23 cellular contexts compared by ENCODE assay signal in genomic region chr17:64001091-64001579, GRCh38. TPM values are rescaled to one million over a fixed set of nuclear protein-coding genes. Genes with fewer than 3 reads are reported as not detected.
DNase-seq lines count a peak whose midpoint lies in the region; ATAC-seq, FAIRE-seq and TF ChIP-seq lines count a peak whose summit lies in the region.
"Had no signal": no experiment of that assay in that cellular context is flagged by ENCODE, and none has a peak within 500 bp of the region (broad histone marks: within the 10 kb centered on the region; RNA-seq: fewer than 3 reads in every experiment).

No MANE protein-coding gene starts in this region.

- FAIRE-seq in endothelial cell of umbilical vein (lab: Jason Lieb, UNC), result no peak
- FAIRE-seq: bronchial epithelial cell, HTR-8/SVneo had no signal

- H3K36me3 Mint-ChIP-seq in CD4-positive, alpha-beta T cell (ENCODE audit: low read depth), result peaks cover 48% of the 10 kb centered on the region

- H2AFZ ChIP-seq in endothelial cell of umbilical vein (ENCODE audit: low read depth, low read length), result no peak overlapping the region
- H2AFZ ChIP-seq: GM23248 had no signal

- H3K9ac ChIP-seq in BLaER1, result peak overlapping the region; percentile 63
- no peak overlapping the region for H3K9ac ChIP-seq in endothelial cell of umbilical vein (replicated peaks; ENCODE audit: extremely low read depth, insufficient read depth, low read length)
- H3K9ac ChIP-seq: GM23248 had no signal

- BruUV-seq in endothelial cell of umbilical vein (replicated peaks; lab: Mats Ljungman, UMichigan), result no TSS peak

- H3K4me2 ChIP-seq in BLaER1 (peak overlapping the region; percentile 69), endothelial cell of umbilical vein (ENCODE audit: insufficient read depth, low read length) (no peak overlapping the region)

- H3K4me1 Mint-ChIP-seq in CD4-positive, alpha-beta T cell (ENCODE audit: low read depth), result peaks cover 44% of the 10 kb centered on the region

- H3K9me3 ChIP-seq in BLaER1, result no peaks in the 10 kb centered on the region
- no peaks in the 10 kb centered on the region for H3K9me3 ChIP-seq in CD4-positive, alpha-beta T cell (ENCODE audit: control insufficient read depth, low read length)
- H3K9me3 ChIP-seq in endothelial cell of umbilical vein (replicated peaks; ENCODE audit: control insufficient read depth, insufficient read depth, low read length), result no peaks in the 10 kb centered on the region
- H3K9me3 ChIP-seq: adrenal gland, transverse colon had no signal

- H3K4me3 Mint-ChIP-seq in CD4-positive, alpha-beta T cell, result peak overlapping the region; percentile 91
- H3K4me3 Mint-ChIP-seq: activated CD8-positive, alpha-beta T cell treated with anti-CD3 and anti-CD28 coated beads, Interleukin-2, amount 10 ng/mL, durations not matched to agents 7 days and 5 days; T-helper 1 cell treated with Interleukin-12 subunit alpha and Interleukin-12 subunit beta and Interleukin-4 antibody, amounts not matched to agents 30 μg/mL and 1 μg/mL, for 36 hours had no signal

- POLR2A ChIA-PET in CD4-positive, alpha-beta T cell (lab: Charles Lee), result interaction anchor here (1.6 to 10.0 kb wide), 2 partner anchors 18 to 25 kb away, joined by 9 to 156 read pairs; partner anchors contain the start of gene ICAM2
- POLR2A ChIA-PET in endothelial cell of umbilical vein (lab: Charles Lee), result interaction anchor here (0.6 to 2.7 kb wide), 7 partner anchors 19 to 132 kb away, joined by 3 to 13 read pairs (median 5); partner anchors contain the start of gene ICAM2

- TF ChIP-seq CTCF in CD4-positive, alpha-beta T cell (IDR thresholded peaks at IDR 0.05), result no peak
- no peak for TF ChIP-seq CTCF in endothelial cell of umbilical vein (IDR thresholded peaks at IDR 0.05; ENCODE audit: extremely low read depth in 1 of 2, insufficient read depth in 1 of 2, low read depth in 1 of 2, low read length in 2 of 2)

- no peak overlapping the region for H3K4me3 ChIP-seq in BLaER1
- H3K4me3 ChIP-seq in endothelial cell of umbilical vein (replicated peaks in 1 of 3; ENCODE audit: insufficient read depth in 1 of 3, low read depth in 1 of 3, low read length in 3 of 3), result no peak overlapping the region
- H3K4me3 ChIP-seq: adrenal gland, dorsolateral prefrontal cortex, GM23248, transverse colon had no signal

- peak overlapping the region; percentile 71 for H3K27ac ChIP-seq in BLaER1
- peak overlapping the region; percentile 10 for H3K27ac ChIP-seq in CD4-positive, alpha-beta T cell (ENCODE audit: low read depth, low read length)
- peak overlapping the region; percentile 54 for H3K27ac ChIP-seq in endothelial cell of umbilical vein (ENCODE audit: insufficient read depth, low read depth, low read length)
- H3K27ac ChIP-seq: GM23248 had no signal

- H3K27ac Mint-ChIP-seq in CD4-positive, alpha-beta T cell, result peak overlapping the region; percentile 61
- H3K27ac Mint-ChIP-seq: activated CD8-positive, alpha-beta T cell treated with anti-CD3 and anti-CD28 coated beads, Interleukin-2, amount 10 ng/mL, durations not matched to agents 7 days and 5 days; T-helper 1 cell treated with Interleukin-12 subunit alpha and Interleukin-12 subunit beta and Interleukin-4 antibody, amounts not matched to agents 30 μg/mL and 1 μg/mL, for 36 hours had no signal

- CTCF ChIA-PET in CD4-positive, alpha-beta T cell (lab: Charles Lee), result interaction anchor here (1.6 to 11.2 kb wide), 2 partner anchors 11 to 26 kb away, joined by 7 to 111 read pairs; no protein-coding TSS in a partner anchor
- CTCF ChIA-PET in endothelial cell of umbilical vein (lab: Charles Lee), result interaction anchor here (0.7 to 6.8 kb wide), 12 partner anchors 11 to 133 kb away, joined by 3 to 140 read pairs (median 10); partner anchors contain the start of gene ICAM2

- H3K9me3 Mint-ChIP-seq in CD4-positive, alpha-beta T cell, result no peaks in the 10 kb centered on the region
- H3K9me3 Mint-ChIP-seq: activated T-helper 17 cell treated with anti-CD3 and anti-CD28 coated beads, Interleukin-2, amount 50 U/mL, for 72 hours; T-helper 1 cell treated with Interleukin-12 subunit alpha and Interleukin-12 subunit beta and Interleukin-4 antibody, amounts not matched to agents 30 μg/mL and 1 μg/mL, for 36 hours had no signal

- H3K27me3 Mint-ChIP-seq in CD4-positive, alpha-beta T cell, result no peaks in the 10 kb centered on the region
- H3K27me3 Mint-ChIP-seq: activated T-helper 17 cell treated with anti-CD3 and anti-CD28 coated beads, Interleukin-2, amount 50 U/mL, for 72 hours had no signal

- H3K79me2 ChIP-seq in endothelial cell of umbilical vein (ENCODE audit: control insufficient read depth, insufficient read depth, low read length), result peaks cover 34% of the 10 kb centered on the region

- H4K20me1 ChIP-seq in BLaER1 (peaks cover 44% of the 10 kb centered on the region), endothelial cell of umbilical vein (replicated peaks; ENCODE audit: control insufficient read depth, extremely low read depth, insufficient read depth, low read length) (no peaks in the 10 kb centered on the region)

- no peaks in the 10 kb centered on the region for H3K9me1 ChIP-seq in endothelial cell of umbilical vein (replicated peaks; ENCODE audit: control insufficient read depth, extremely low read depth, insufficient read depth, low read length)

- TF ChIP-seq POLR2A in endothelial cell of umbilical vein (IDR thresholded peaks at IDR 0.05; ENCODE audit: low read depth, low read length), result peak; percentile 31

- dilution Hi-C loops in endothelial cell of umbilical vein (cut with MboI; ENCODE audit: extremely low pct_ligation_motif_present, low sequenced_read_pairs), result no loop called here

- H3K4me1 ChIP-seq in BLaER1 (peaks cover 89% of the 10 kb centered on the region), endothelial cell of umbilical vein (ENCODE audit: control insufficient read depth, extremely low read depth, insufficient read depth, low read length) (peaks cover 61% of the 10 kb centered on the region)

- H3K36me3 ChIP-seq in BLaER1, result peaks cover 49% of the 10 kb centered on the region
- peaks cover 26 to 29% of the 10 kb centered on the region in 2 experiments for H3K36me3 ChIP-seq in endothelial cell of umbilical vein (ENCODE audit: control insufficient read depth in 2 of 2, extremely low read depth in 1 of 2, insufficient read depth in 2 of 2, low read length in 2 of 2)
- H3K36me3 ChIP-seq: adrenal gland, transverse colon had no signal

- H3K27me3 ChIP-seq in BLaER1 (no peaks in the 10 kb centered on the region), endothelial cell of umbilical vein (ENCODE audit: control insufficient read depth in 2 of 2, insufficient read depth in 2 of 2, low read length in 2 of 2) (no peaks in the 10 kb centered on the region)
- H3K27me3 ChIP-seq in CD4-positive, alpha-beta T cell (ENCODE audit: control insufficient read depth, insufficient read depth, low read length), result no peaks in the 10 kb centered on the region

- intact Hi-C loops in CD4-positive, alpha-beta T cell (cut with DNase I, micrococcal nuclease), result no loop called here
- intact Hi-C loops in endothelial cell of umbilical vein (cut with micrococcal nuclease), result no loop called here
- intact Hi-C loops in sciatic nerve (cut with DNase I), result no loop called here

- ATAC-seq in CD4-positive, alpha-beta T cell (ENCODE audit: poor library complexity), result no peak
- ATAC-seq in sciatic nerve (no peak), HG02970 (IDR thresholded peaks at IDR 0.05; ENCODE audit: low FRiP score, unreplicated experiment) (no peak)
- ATAC-seq: activated CD8-positive, alpha-beta T cell treated with anti-CD3 and anti-CD28 coated beads, Interleukin-2, amount 10 ng/mL, durations not matched to agents 7 days and 5 days; activated T-helper 17 cell treated with anti-CD3 and anti-CD28 coated beads, Interleukin-2, amount 50 U/mL, for 72 hours had no signal

- no peak for DNase-seq in CD4-positive, alpha-beta T cell
- DNase-seq in endothelial cell of umbilical vein (ENCODE audit: low read depth, low spot score), result no peak
- DNase-seq in sciatic nerve (ENCODE audit: low spot score), result peak; percentile 53
- no peak for DNase-seq in NCI-H1105 treated with DMSO at 0.1 percent for 48 hours (lab: John Stamatoyannopoulos, UW)
- no peak for DNase-seq in NCI-H1092 treated with DMSO at 0.1 percent for 48 hours (lab: John Stamatoyannopoulos, UW)
- DNase-seq: activated CD8-positive, alpha-beta T cell treated with anti-CD3 and anti-CD28 coated beads, Interleukin-2, amount 10 ng/mL, durations not matched to agents 7 days and 5 days; AML-193; GM23248; NCI-H1092; NCI-H524; occipital lobe; SIG-M5; transverse colon had no signal

RNA-seq across cellular contexts. Expression of gene PRR29, which starts 3.0 kb away (rescaled TPM):
- total RNA-seq in CD4-positive, alpha-beta T cell, result under 1 TPM; 0.56 to 0.71 TPM
- 0.78 and 1.2 TPM in 2 replicates for total RNA-seq in endothelial cell of umbilical vein
- 0.39 and 0.60 TPM in 2 replicates for polyA plus RNA-seq in endothelial cell of umbilical vein
- 0.22 and 0.25 TPM in 2 replicates for polyA plus RNA-seq in endothelial cell of umbilical vein (2011; cell fraction: cytosol; rRNA removed)
- 1.1 TPM in 2 replicates for polyA plus RNA-seq in endothelial cell of umbilical vein (2011; cell fraction: nucleus; rRNA removed)
- polyA plus RNA-seq in endothelial cell of umbilical vein (2012), result 27.6 and 50.2 TPM in 2 replicates
- polyA minus RNA-seq in endothelial cell of umbilical vein, result 0.40 and 0.46 TPM in 2 replicates
- polyA minus RNA-seq in endothelial cell of umbilical vein (2011; cell fraction: cytosol; rRNA and poly(A)+ RNA removed), result not detected
- polyA minus RNA-seq in endothelial cell of umbilical vein (2011; cell fraction: nucleus; rRNA and poly(A)+ RNA removed), result 0.53 and 0.77 TPM in 2 replicates
- 1.0 TPM for total RNA-seq in sciatic nerve
- total RNA-seq: bronchial epithelial cell, GM23248, transverse colon had no signal
- polyA plus RNA-seq: GM23248 had no signal

RNA-seq across cellular contexts. Expression of gene ICAM2, which starts 19.3 kb away (rescaled TPM):
- total RNA-seq in CD4-positive, alpha-beta T cell, result 10 to 100 TPM; 50.6 to 54.7 TPM
- 514 and 586 TPM in 2 replicates for total RNA-seq in endothelial cell of umbilical vein
- polyA plus RNA-seq in endothelial cell of umbilical vein, result 2,377 and 2,759 TPM in 2 replicates
- polyA plus RNA-seq in endothelial cell of umbilical vein (2011; cell fraction: cytosol; rRNA removed), result 1,397 and 1,487 TPM in 2 replicates
- polyA plus RNA-seq in endothelial cell of umbilical vein (2011; cell fraction: nucleus; rRNA removed), result 644 and 716 TPM in 2 replicates
- polyA plus RNA-seq in endothelial cell of umbilical vein (2012), result 616 and 790 TPM in 2 replicates
- polyA minus RNA-seq in endothelial cell of umbilical vein, result 1,340 and 1,357 TPM in 2 replicates
- not detected for polyA minus RNA-seq in endothelial cell of umbilical vein (2011; cell fraction: cytosol; rRNA and poly(A)+ RNA removed)
- polyA minus RNA-seq in endothelial cell of umbilical vein (2011; cell fraction: nucleus; rRNA and poly(A)+ RNA removed), result 203 and 216 TPM in 2 replicates
- total RNA-seq in sciatic nerve, result 38.2 TPM
- total RNA-seq: G401 had no signal

RNA-seq across cellular contexts. Expression of gene SCN4A, which starts 28.4 kb away (rescaled TPM):
- under 1 TPM in 1 of 2 experiments, not detected in 1; 0.03 TPM for total RNA-seq in CD4-positive, alpha-beta T cell
- total RNA-seq in endothelial cell of umbilical vein, result 0.40 TPM in 1 of 2 replicates, not detected in the other
- 0.01 and 0.02 TPM in 2 replicates for polyA plus RNA-seq in endothelial cell of umbilical vein
- 0.06 and 0.11 TPM in 2 replicates for polyA plus RNA-seq in endothelial cell of umbilical vein (2011; cell fraction: cytosol; rRNA removed)
- polyA plus RNA-seq in endothelial cell of umbilical vein (2011; cell fraction: nucleus; rRNA removed), result 0.08 and 0.20 TPM in 2 replicates
- 0.04 and 0.13 TPM in 2 replicates for polyA plus RNA-seq in endothelial cell of umbilical vein (2012)
- polyA minus RNA-seq in endothelial cell of umbilical vein, result 0.07 TPM in 1 of 2 replicates, not detected in the other
- 0.51 TPM for polyA minus RNA-seq in endothelial cell of umbilical vein (2011; cell fraction: cytosol; rRNA and poly(A)+ RNA removed)
- 0.10 TPM in 1 of 2 replicates, not detected in the other for polyA minus RNA-seq in endothelial cell of umbilical vein (2011; cell fraction: nucleus; rRNA and poly(A)+ RNA removed)
- total RNA-seq in sciatic nerve, result 3.5 TPM
- total RNA-seq: activated CD8-positive, alpha-beta T cell treated with anti-CD3 and anti-CD28 coated beads, Interleukin-2, amount 10 ng/mL, durations not matched to agents 7 days and 5 days; G401; glomerular endothelial cell; GM23248; occipital lobe had no signal
- polyA plus RNA-seq: GM23248 had no signal

Comparison
In these comparisons a context has a peak if more than half of its experiments do, and no peak if none do; other contexts are left out.
1. H3K27ac ChIP-seq: peak in every context shown above with its lines; median percentile 71 in BLaER1; 54 in endothelial cell of umbilical vein; 10 in CD4-positive, alpha-beta T cell.